In genomic region chr6:142845143-142845571, GRCh38 we compare ENCODE assay signal across 8 cellular contexts.
DNase-seq lines count a peak whose midpoint lies in the region; ATAC-seq, FAIRE-seq and TF ChIP-seq lines count a peak whose summit lies in the region.

No MANE protein-coding gene starts in this region.

- DNase-seq in activated CD4-positive, CD25-positive, alpha-beta regulatory T cell treated with anti-CD3 and anti-CD28 coated beads, Interleukin-2, amount 50 U/mL, for 72 hours, result no peak
- no peak for DNase-seq in T-helper 2 cell treated with Interferon-gamma antibody and Interleukin-4, amounts not matched to agents 5 μg/mL and 100 μg/mL, for 36 hours (ENCODE audit: low spot score)
- DNase-seq in thyroid gland (no peak), hepatic stellate cell (ENCODE audit: low spot score) (no peak), NCI-H2171 treated with DMSO at 0.1 percent for 48 hours (lab: John Stamatoyannopoulos, UW) (no peak)

- H3K4me1 ChIP-seq in thyroid gland, result peaks cover 16 to 29% of the 10 kb centered on the region in 2 donors

- no peaks in the 10 kb centered on the region for H3K27me3 ChIP-seq in thyroid gland

- H3K27ac Mint-ChIP-seq in T-helper 2 cell treated with Interferon-gamma antibody and Interleukin-4, amounts not matched to agents 5 μg/mL and 100 μg/mL, for 36 hours, result peak overlapping the region; percentile 81

- intact Hi-C loops in thyroid gland (cut with DNase I), result no loop called here

- peaks cover 4% of the 10 kb centered on the region for H3K27me3 Mint-ChIP-seq in T-helper 2 cell treated with Interferon-gamma antibody and Interleukin-4, amounts not matched to agents 5 μg/mL and 100 μg/mL, for 36 hours (ENCODE audit: low read depth)

- no peak for TF ChIP-seq POLR2A in thyroid gland (IDR thresholded peaks at IDR 0.05)

- no peaks in the 10 kb centered on the region for H3K36me3 ChIP-seq in thyroid gland

- peak overlapping the region; percentile 49 to 84 (median 80) for H3K27ac ChIP-seq in thyroid gland

- ATAC-seq in activated CD4-positive, CD25-positive, alpha-beta regulatory T cell treated with anti-CD3 and anti-CD28 coated beads, Interleukin-2, amount 50 U/mL, for 24 hours, result peak; percentile 55 to 57
- peak; percentile 44 for ATAC-seq in HG02938 (IDR thresholded peaks at IDR 0.05; ENCODE audit: unreplicated experiment)

- peaks cover 75% of the 10 kb centered on the region for H3K4me1 Mint-ChIP-seq in T-helper 2 cell treated with Interferon-gamma antibody and Interleukin-4, amounts not matched to agents 5 μg/mL and 100 μg/mL, for 36 hours (ENCODE audit: low read depth)

- H3K36me3 Mint-ChIP-seq in T-helper 2 cell treated with Interferon-gamma antibody and Interleukin-4, amounts not matched to agents 5 μg/mL and 100 μg/mL, for 36 hours (ENCODE audit: low read depth), result peaks cover 7% of the 10 kb centered on the region

- H3K4me3 Mint-ChIP-seq in T-helper 2 cell treated with Interferon-gamma antibody and Interleukin-4, amounts not matched to agents 5 μg/mL and 100 μg/mL, for 36 hours, result peak overlapping the region; percentile 82

- FAIRE-seq in islet of Langerhans (lab: Jason Lieb, UNC), result peak; percentile 76

- TF ChIP-seq CTCF in thyroid gland (IDR thresholded peaks at IDR 0.05), result no peak

- H3K4me3 ChIP-seq in thyroid gland (replicated peaks in 1 of 3), result peak overlapping the region in 1 of 3 donors; percentile 13

- WGBS in thyroid gland, 2 donors, result 66 to 73% methylated on average over 2 of the region's 2 CpGs

- H3K9me3 ChIP-seq in thyroid gland, result no peaks in the 10 kb centered on the region

- H3K9me3 Mint-ChIP-seq in T-helper 2 cell treated with Interferon-gamma antibody and Interleukin-4, amounts not matched to agents 5 μg/mL and 100 μg/mL, for 36 hours, result no peaks in the 10 kb centered on the region
